23 cellular contexts compared by ENCODE assay signal in the genomic region with DNA sequence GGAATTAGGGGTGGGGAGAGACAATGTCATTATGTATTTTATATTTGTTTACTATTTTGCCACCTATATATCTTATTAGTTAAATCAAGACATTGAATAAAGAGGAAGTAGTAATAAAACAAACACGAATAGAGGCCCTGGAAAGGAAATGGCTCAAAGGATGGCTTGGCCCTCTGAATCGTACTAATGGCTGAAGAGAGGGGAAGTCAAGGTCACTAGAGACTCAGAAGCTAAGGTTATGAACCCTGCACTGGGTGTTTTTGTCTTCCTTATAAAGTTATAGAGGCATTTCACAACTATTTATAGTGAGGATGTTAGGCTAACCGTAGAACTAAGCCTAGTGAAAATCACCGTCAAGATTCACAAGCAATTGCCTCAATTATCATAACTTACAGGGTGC.
"Had no signal": no experiment of that assay in that cellular context is flagged by ENCODE, and none has a peak within 500 bp of the region (broad histone marks: within the 10 kb centered on the region; RNA-seq: fewer than 3 reads in every experiment).

No MANE protein-coding gene starts in this region.

- H3K4me1 Mint-ChIP-seq: activated CD4-positive, alpha-beta memory T cell treated with anti-CD3 and anti-CD28 coated beads, Interleukin-2, amount 10 ng/mL, durations not matched to agents 7 days and 5 days; activated CD4-positive, alpha-beta T cell treated with anti-CD3 and anti-CD28 coated beads, Interleukin-2, amount 10 ng/mL, durations not matched to agents 7 days and 5 days; activated naive CD4-positive, alpha-beta T cell treated with anti-CD3 and anti-CD28 coated beads, Interleukin-2, amount 50 U/mL, for 24 hours; activated T-helper 17 cell treated with anti-CD3 and anti-CD28 coated beads, Interleukin-2, amount 50 U/mL, for 72 hours; T-helper 17 cell had no signal

- H3K27ac Mint-ChIP-seq: activated CD4-positive, alpha-beta memory T cell treated with anti-CD3 and anti-CD28 coated beads, Interleukin-2, amount 10 ng/mL, durations not matched to agents 7 days and 5 days; activated CD4-positive, alpha-beta T cell treated with anti-CD3 and anti-CD28 coated beads, Interleukin-2, amount 10 ng/mL, durations not matched to agents 7 days and 5 days; activated naive CD4-positive, alpha-beta T cell treated with anti-CD3 and anti-CD28 coated beads, Interleukin-2, amount 50 U/mL, for 24 hours; activated T-helper 17 cell treated with anti-CD3 and anti-CD28 coated beads, Interleukin-2, amount 50 U/mL, for 72 hours; T-helper 17 cell had no signal

- DNase-seq: activated CD4-positive, alpha-beta memory T cell treated with anti-CD3 and anti-CD28 coated beads, Interleukin-2, amount 10 ng/mL, durations not matched to agents 7 days and 5 days; activated CD4-positive, alpha-beta T cell treated with anti-CD3 and anti-CD28 coated beads, Interleukin-2, amount 10 ng/mL, durations not matched to agents 7 days and 5 days; activated CD4-positive, CD25-positive, alpha-beta regulatory T cell; activated gamma-delta T cell treated with Interleukin-2 at 50 U/mL for 16 hours; activated T-cell treated with anti-CD3 and anti-CD28 coated beads for 4 hours; activated T-cell treated with anti-CD3 and anti-CD28 coated beads, Interleukin-2, amount 50 U/mL, for 48 hours; aorta; caudate nucleus; KG1; NCI-H1092 treated with DMSO at 0.1 percent for 48 hours; NCI-H1417 treated with DMSO at 0.1 percent for 48 hours; NCI-H1694; NCI-H2029; NCI-H2107; NCI-H510A treated with DMSO at 0.1 percent for 48 hours; NCI-H69; NK-92 treated with Interleukin-12 subunit alpha and Interleukin-12 subunit beta, amount 100 ng/mL, for 24 hours; SIG-M5; T-helper 17 cell; T-helper 9 cell had no signal

- H3K4me3 Mint-ChIP-seq: activated CD4-positive, alpha-beta memory T cell treated with anti-CD3 and anti-CD28 coated beads, Interleukin-2, amount 10 ng/mL, durations not matched to agents 7 days and 5 days; activated CD4-positive, alpha-beta T cell treated with anti-CD3 and anti-CD28 coated beads, Interleukin-2, amount 10 ng/mL, durations not matched to agents 7 days and 5 days; activated naive CD4-positive, alpha-beta T cell treated with anti-CD3 and anti-CD28 coated beads, Interleukin-2, amount 50 U/mL, for 24 hours; activated T-helper 17 cell treated with anti-CD3 and anti-CD28 coated beads, Interleukin-2, amount 50 U/mL, for 72 hours; T-helper 17 cell had no signal

- FAIRE-seq: TTC549 had no signal

- H3K9me3 Mint-ChIP-seq: activated CD4-positive, alpha-beta T cell treated with anti-CD3 and anti-CD28 coated beads, Interleukin-2, amount 10 ng/mL, durations not matched to agents 7 days and 5 days; activated T-helper 17 cell treated with anti-CD3 and anti-CD28 coated beads, Interleukin-2, amount 50 U/mL, for 72 hours had no signal

- ATAC-seq: activated T-helper 17 cell treated with anti-CD3 and anti-CD28 coated beads, Interleukin-2, amount 50 U/mL, for 72 hours; T-helper 17 cell had no signal

- H3K36me3 Mint-ChIP-seq: activated naive CD4-positive, alpha-beta T cell treated with anti-CD3 and anti-CD28 coated beads, Interleukin-2, amount 50 U/mL, for 24 hours had no signal
